19 cellular contexts compared by ENCODE assay signal in genomic region chr13:101718496-101718895, GRCh38.
DNase-seq lines count a peak whose midpoint lies in the region; ATAC-seq and TF ChIP-seq lines count a peak whose summit lies in the region.
"Had no signal": no experiment of that assay in that cellular context is flagged by ENCODE, and none has a peak within 500 bp of the region (broad histone marks: within the 10 kb centered on the region; RNA-seq: fewer than 3 reads in every experiment).

No MANE protein-coding gene starts in this region.

- H3K27ac Mint-ChIP-seq in GM23338 (no peak overlapping the region), chondrocyte (ENCODE audit: unreplicated experiment) (peak overlapping the region; percentile 59), CD14-positive monocyte (no peak overlapping the region)
- H3K27ac Mint-ChIP-seq: B cell; CD4-positive, alpha-beta T cell; CD8-positive, alpha-beta memory T cell had no signal

- H3K9me3 ChIP-seq in left lung (no peaks in the 10 kb centered on the region), upper lobe of right lung (no peaks in the 10 kb centered on the region)
- H3K9me3 ChIP-seq: BLaER1 had no signal

- H3F3A ChIP-seq in GM23338 (replicated peaks; ENCODE audit: low read depth), result no peaks in the 10 kb centered on the region

- no peaks in the 10 kb centered on the region for H3K36me3 Mint-ChIP-seq in GM23338 (ENCODE audit: low read depth)
- H3K36me3 Mint-ChIP-seq in chondrocyte (ENCODE audit: low read depth), result peaks cover 49% of the 10 kb centered on the region
- no peaks in the 10 kb centered on the region for H3K36me3 Mint-ChIP-seq in CD14-positive monocyte
- H3K36me3 Mint-ChIP-seq: CD8-positive, alpha-beta memory T cell had no signal

- H3K27ac ChIP-seq in GM23338 (ENCODE audit: low read depth), result no peak overlapping the region
- no peak overlapping the region for H3K27ac ChIP-seq in left lung
- H3K27ac ChIP-seq in upper lobe of right lung, result no peak overlapping the region
- H3K27ac ChIP-seq: 22Rv1, BLaER1, C4-2B, GM23248 had no signal

- no peaks in the 10 kb centered on the region for H3K4me1 Mint-ChIP-seq in GM23338
- H3K4me1 Mint-ChIP-seq in chondrocyte (ENCODE audit: low read depth), result peaks cover 18% of the 10 kb centered on the region
- H3K4me1 Mint-ChIP-seq in CD14-positive monocyte, result no peaks in the 10 kb centered on the region
- H3K4me1 Mint-ChIP-seq: B cell; CD8-positive, alpha-beta memory T cell had no signal

- H3K4me3 ChIP-seq in GM23338 (no peak overlapping the region), left lung (no peak overlapping the region), upper lobe of right lung (no peak overlapping the region)
- H3K4me3 ChIP-seq: BLaER1, GM23248 had no signal

- H3K4me1 ChIP-seq in GM23338 (ENCODE audit: insufficient read depth), result no peaks in the 10 kb centered on the region
- H3K4me1 ChIP-seq in left lung, result no peaks in the 10 kb centered on the region
- no peaks in the 10 kb centered on the region for H3K4me1 ChIP-seq in upper lobe of right lung
- H3K4me1 ChIP-seq: BLaER1 had no signal

- DNase-seq in GM23338 (ENCODE audit: low spot score), result no peak
- no peak for DNase-seq in chondrocyte (ENCODE audit: low spot score)
- no peak for DNase-seq in left lung
- DNase-seq in upper lobe of right lung, result no peak
- DNase-seq in nucleus accumbens (lab: John Stamatoyannopoulos, UW), result no peak
- DNase-seq in CD14-positive monocyte (ENCODE audit: low spot score), result no peak
- DNase-seq: CD4-positive, alpha-beta T cell; CD8-positive, alpha-beta memory T cell; DMS 273 treated with DMSO at 0.1 percent for 48 hours; DMS79; GF-D8; GM23248; H7; HCEC 1CT had no signal

- H3K9me3 Mint-ChIP-seq in GM23338, result no peaks in the 10 kb centered on the region
- H3K9me3 Mint-ChIP-seq in chondrocyte (ENCODE audit: low read depth), result no peaks in the 10 kb centered on the region
- no peaks in the 10 kb centered on the region for H3K9me3 Mint-ChIP-seq in CD14-positive monocyte
- H3K9me3 Mint-ChIP-seq: CD4-positive, alpha-beta T cell; CD8-positive, alpha-beta memory T cell had no signal

- H3K4me2 ChIP-seq in GM23338, result no peak overlapping the region
- H3K4me2 ChIP-seq: BLaER1 had no signal

- no peaks in the 10 kb centered on the region for H3K9me2 ChIP-seq in GM23338 (ENCODE audit: insufficient read depth)

- H3K79me2 ChIP-seq in GM23338 (replicated peaks; ENCODE audit: insufficient read depth), result no peaks in the 10 kb centered on the region

- H3K27me3 ChIP-seq in GM23338 (ENCODE audit: insufficient read depth) (no peaks in the 10 kb centered on the region), left lung (no peaks in the 10 kb centered on the region), upper lobe of right lung (no peaks in the 10 kb centered on the region)
- H3K27me3 ChIP-seq: BLaER1 had no signal

- no peak for TF ChIP-seq CTCF in GM23338 (conservative IDR thresholded peaks at IDR 0.05; ENCODE audit: low read depth in 2 of 2)
- no peak for TF ChIP-seq CTCF in chondrocyte (IDR thresholded peaks at IDR 0.05)
- TF ChIP-seq CTCF in left lung (IDR thresholded peaks at IDR 0.05), result no peak
- no peak for TF ChIP-seq CTCF in upper lobe of right lung (IDR thresholded peaks at IDR 0.05)
- no peak for TF ChIP-seq CTCF in CD14-positive monocyte (IDR thresholded peaks at IDR 0.05)

- no peaks in the 10 kb centered on the region for H4K20me1 ChIP-seq in GM23338 (replicated peaks; ENCODE audit: insufficient read depth)
- H4K20me1 ChIP-seq: BLaER1 had no signal

- H3K36me3 ChIP-seq in GM23338 (ENCODE audit: insufficient read depth) (no peaks in the 10 kb centered on the region), left lung (no peaks in the 10 kb centered on the region), upper lobe of right lung (no peaks in the 10 kb centered on the region)
- H3K36me3 ChIP-seq: BLaER1 had no signal

- no peak for ATAC-seq in GM23338
- ATAC-seq in left lung, result peak; percentile 94
- ATAC-seq in upper lobe of right lung, result peak; percentile 57
- ATAC-seq in GM19467 (IDR thresholded peaks at IDR 0.05; ENCODE audit: unreplicated experiment), result no peak

- intact Hi-C loops in left lung (cut with DNase I) (no loop called here), upper lobe of right lung (cut with DNase I) (no loop called here), CD14-positive monocyte (cut with micrococcal nuclease) (no loop called here)

- no peaks in the 10 kb centered on the region for H3K27me3 Mint-ChIP-seq in GM23338 (ENCODE audit: insufficient read depth, low read depth, poor library complexity)
- H3K27me3 Mint-ChIP-seq in chondrocyte (ENCODE audit: low read depth), result no peaks in the 10 kb centered on the region
- peaks cover 0 to 1% (median 0%) of the 10 kb centered on the region in 3 donors for H3K27me3 Mint-ChIP-seq in CD14-positive monocyte (ENCODE audit: low read depth in 3 of 3)

- H3K4me3 Mint-ChIP-seq in GM23338, result no peak overlapping the region
- no peak overlapping the region for H3K4me3 Mint-ChIP-seq in chondrocyte (ENCODE audit: unreplicated experiment)
- H3K4me3 Mint-ChIP-seq in CD14-positive monocyte, result no peak overlapping the region
- H3K4me3 Mint-ChIP-seq: B cell; CD4-positive, alpha-beta T cell; CD8-positive, alpha-beta memory T cell had no signal

- H2AFZ ChIP-seq in GM23338, result 0 out of 2 replicates have a peak overlapping the region, but pooled peaks have one; percentile 19
- H2AFZ ChIP-seq: GM23248 had no signal

TF ChIP-seq in GM23338, 12 proteins besides CTCF, POLR2A, EP300 and RAD21 (continues in another document):
- TF ChIP-seq CREB1 (CRISPR knock-in tag; IDR thresholded peaks at IDR 0.05; ENCODE audit: low read depth) (no peak), ZNF114 (CRISPR knock-in tag; IDR thresholded peaks at IDR 0.05) (no peak), REST (IDR thresholded peaks at IDR 0.05; ENCODE audit: unreplicated experiment) (no peak), NANOG (IDR thresholded peaks at IDR 0.05; ENCODE audit: borderline replicate concordance) (no peak)

Comparison
In these comparisons a context has a peak if more than half of its experiments do, and no peak if none do; other contexts are left out.
1. ATAC-seq: peak in left lung (single experiment) and upper lobe of right lung (single experiment); none in GM23338 (single experiment) and GM19467 (single experiment).